ENCODE assay signal across 24 cellular contexts in the genomic region with DNA sequence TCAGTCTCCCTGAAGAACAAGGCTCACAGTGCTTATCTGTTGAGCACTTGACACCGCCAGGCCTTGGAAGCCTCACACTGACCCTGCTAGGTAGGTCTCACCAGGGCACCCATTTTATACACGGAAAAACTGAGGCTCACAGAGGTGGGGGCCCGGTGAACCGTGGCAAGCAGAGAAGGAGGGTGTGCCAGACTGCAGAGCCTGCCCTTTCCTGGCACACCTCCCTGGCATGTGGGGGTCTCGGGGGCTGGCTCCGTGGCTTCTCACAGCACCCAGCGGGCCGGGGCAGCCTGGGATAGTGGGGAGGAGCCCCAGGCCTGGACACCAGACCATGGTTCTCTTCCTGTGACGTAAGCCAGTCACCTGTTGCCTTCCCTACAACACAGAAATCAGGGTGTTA. TPM values are rescaled to one million over a fixed set of nuclear protein-coding genes. Genes with fewer than 3 reads are reported as not detected.
DNase-seq lines count a peak whose midpoint lies in the region; ATAC-seq, FAIRE-seq and TF ChIP-seq lines count a peak whose summit lies in the region.
"Had no signal": no experiment of that assay in that cellular context is flagged by ENCODE, and none has a peak within 500 bp of the region (broad histone marks: within the 10 kb centered on the region; RNA-seq: fewer than 3 reads in every experiment).

No MANE protein-coding gene starts in this region.

- H3K27ac ChIP-seq in CD4-positive, alpha-beta T cell (ENCODE audit: low read depth, low read length) = no peak overlapping the region
- H3K27ac ChIP-seq in kidney (ENCODE audit: low read depth in 2 of 2, low read length in 2 of 2) = no peak overlapping the region
- H3K27ac ChIP-seq: 22Rv1; BLaER1 treated with 17β-estradiol and CSF1 and Interleukin-3, amounts not matched to agents 10 nM and 100 nM had no signal

- DNase-seq in activated CD8-positive, alpha-beta T cell treated with anti-CD3 and anti-CD28 coated beads for 36 hours = no peak
- DNase-seq in activated CD8-positive, alpha-beta T cell treated with anti-CD3 and anti-CD28 coated beads, Interleukin-2, amount 10 ng/mL, durations not matched to agents 7 days and 5 days = no peak
- DNase-seq in CD4-positive, alpha-beta T cell = no peak
- DNase-seq in kidney (peak; percentile 52), posterior vena cava (ENCODE audit: low spot score) (peak; percentile 57), SHP77 (lab: John Stamatoyannopoulos, UW) (no peak)
- no peak for DNase-seq in activated CD8-positive, alpha-beta memory T cell treated with anti-CD3 and anti-CD28 coated beads, Interleukin-2, amount 50 U/mL, for 48 hours
- DNase-seq: AML-193; CD4-positive, alpha-beta memory T cell; COR-L47; DMS153; DMS79 treated with DMSO at 0.1 percent for 48 hours; EL; HFFc6; IMR-90 had no signal

- no peaks in the 10 kb centered on the region for H3K27me3 ChIP-seq in CD4-positive, alpha-beta T cell (ENCODE audit: control insufficient read depth, insufficient read depth, low read length)

- intact Hi-C loops in activated CD8-positive, alpha-beta T cell treated with anti-CD3 and anti-CD28 coated beads for 36 hours (cut with micrococcal nuclease) = no loop called here
- intact Hi-C loops in CD4-positive, alpha-beta T cell (cut with DNase I, micrococcal nuclease) = no loop called here
- intact Hi-C loops in kidney (cut with DNase I) (no loop called here), posterior vena cava (cut with DNase I) (no loop called here)

- TF ChIP-seq CTCF in activated CD8-positive, alpha-beta T cell treated with anti-CD3 and anti-CD28 coated beads for 36 hours (IDR thresholded peaks at IDR 0.05) = no peak
- no peak for TF ChIP-seq CTCF in CD4-positive, alpha-beta T cell (IDR thresholded peaks at IDR 0.05)
- no peak for TF ChIP-seq CTCF in kidney (IDR thresholded peaks at IDR 0.05; ENCODE audit: borderline replicate concordance, extremely low read depth, insufficient read depth)

- H3K4me3 ChIP-seq in kidney (ENCODE audit: low read length in 2 of 2) = no peak overlapping the region
- H3K4me3 ChIP-seq: BLaER1 treated with 17β-estradiol and CSF1 and Interleukin-3, amounts not matched to agents 10 nM and 100 nM; HAP-1 had no signal

- no peak overlapping the region for H3K9ac ChIP-seq in kidney (ENCODE audit: low read length in 2 of 2)
- H3K9ac ChIP-seq: BLaER1 treated with 17β-estradiol and CSF1 and Interleukin-3, amounts not matched to agents 10 nM and 100 nM had no signal

- H3K27ac Mint-ChIP-seq in activated CD8-positive, alpha-beta T cell treated with anti-CD3 and anti-CD28 coated beads for 36 hours = peak overlapping the region; percentile 18
- no peak overlapping the region for H3K27ac Mint-ChIP-seq in activated CD8-positive, alpha-beta T cell treated with anti-CD3 and anti-CD28 coated beads, Interleukin-2, amount 10 ng/mL, durations not matched to agents 7 days and 5 days
- peak overlapping the region; percentile 12 for H3K27ac Mint-ChIP-seq in CD4-positive, alpha-beta T cell
- H3K27ac Mint-ChIP-seq: HFFc6 had no signal

- no peaks in the 10 kb centered on the region for H3K36me3 Mint-ChIP-seq in activated CD8-positive, alpha-beta T cell treated with anti-CD3 and anti-CD28 coated beads for 36 hours (ENCODE audit: low read depth)
- peaks cover 2% of the 10 kb centered on the region for H3K36me3 Mint-ChIP-seq in activated CD8-positive, alpha-beta T cell treated with anti-CD3 and anti-CD28 coated beads, Interleukin-2, amount 10 ng/mL, durations not matched to agents 7 days and 5 days (ENCODE audit: low read depth)
- no peaks in the 10 kb centered on the region for H3K36me3 Mint-ChIP-seq in CD4-positive, alpha-beta T cell (ENCODE audit: low read depth)

- H3K4me3 Mint-ChIP-seq in activated CD8-positive, alpha-beta T cell treated with anti-CD3 and anti-CD28 coated beads for 36 hours = no peak overlapping the region
- no peak overlapping the region for H3K4me3 Mint-ChIP-seq in activated CD8-positive, alpha-beta T cell treated with anti-CD3 and anti-CD28 coated beads, Interleukin-2, amount 10 ng/mL, durations not matched to agents 7 days and 5 days
- H3K4me3 Mint-ChIP-seq in CD4-positive, alpha-beta T cell = no peak overlapping the region
- H3K4me3 Mint-ChIP-seq: HFFc6 had no signal

- H3K9me3 Mint-ChIP-seq in activated CD8-positive, alpha-beta T cell treated with anti-CD3 and anti-CD28 coated beads for 36 hours = peaks cover 18% of the 10 kb centered on the region
- peaks cover 4% of the 10 kb centered on the region for H3K9me3 Mint-ChIP-seq in activated CD8-positive, alpha-beta T cell treated with anti-CD3 and anti-CD28 coated beads, Interleukin-2, amount 10 ng/mL, durations not matched to agents 7 days and 5 days (ENCODE audit: insufficient read depth)
- peaks cover 4% of the 10 kb centered on the region for H3K9me3 Mint-ChIP-seq in CD4-positive, alpha-beta T cell

- no peaks in the 10 kb centered on the region for H3K36me3 ChIP-seq in kidney (ENCODE audit: control insufficient read depth in 1 of 2, insufficient read depth in 2 of 2, low read length in 2 of 2)
- H3K36me3 ChIP-seq: BLaER1 treated with 17β-estradiol and CSF1 and Interleukin-3, amounts not matched to agents 10 nM and 100 nM; HAP-1 had no signal

- CTCF ChIA-PET in activated CD8-positive, alpha-beta T cell treated with anti-CD3 and anti-CD28 coated beads for 36 hours (lab: Charles Lee) = interaction anchor here (1.0 kb wide), 1 partner anchor 54 kb away, joined by 3 read pairs; a partner anchor contains a TSS
- CTCF ChIA-PET in activated CD8-positive, alpha-beta T cell treated with anti-CD3 and anti-CD28 coated beads, Interleukin-2, amount 10 ng/mL, durations not matched to agents 7 days and 5 days (lab: Charles Lee) = no interaction called here
- CTCF ChIA-PET in CD4-positive, alpha-beta T cell (lab: Charles Lee) = no interaction called here

- POLR2A ChIA-PET in activated CD8-positive, alpha-beta T cell treated with anti-CD3 and anti-CD28 coated beads for 36 hours (lab: Charles Lee) = no interaction called here
- POLR2A ChIA-PET in activated CD8-positive, alpha-beta T cell treated with anti-CD3 and anti-CD28 coated beads, Interleukin-2, amount 10 ng/mL, durations not matched to agents 7 days and 5 days (lab: Charles Lee) = no interaction called here
- POLR2A ChIA-PET in CD4-positive, alpha-beta T cell (lab: Charles Lee) = no interaction called here

- peaks cover 44% of the 10 kb centered on the region for H3K4me1 Mint-ChIP-seq in activated CD8-positive, alpha-beta T cell treated with anti-CD3 and anti-CD28 coated beads for 36 hours (ENCODE audit: low read depth)
- H3K4me1 Mint-ChIP-seq in activated CD8-positive, alpha-beta T cell treated with anti-CD3 and anti-CD28 coated beads, Interleukin-2, amount 10 ng/mL, durations not matched to agents 7 days and 5 days (ENCODE audit: low read depth) = peaks cover 46% of the 10 kb centered on the region
- H3K4me1 Mint-ChIP-seq in CD4-positive, alpha-beta T cell (ENCODE audit: low read depth) = peaks cover 33% of the 10 kb centered on the region

- FAIRE-seq in kidney (lab: Jason Lieb, UNC) = no peak
- FAIRE-seq: D721Med, G401.6, GM12891, GM19239, H1 had no signal

- no peaks in the 10 kb centered on the region for H3K27me3 Mint-ChIP-seq in activated CD8-positive, alpha-beta T cell treated with anti-CD3 and anti-CD28 coated beads for 36 hours
- H3K27me3 Mint-ChIP-seq in activated CD8-positive, alpha-beta T cell treated with anti-CD3 and anti-CD28 coated beads, Interleukin-2, amount 10 ng/mL, durations not matched to agents 7 days and 5 days (ENCODE audit: low read depth) = no peaks in the 10 kb centered on the region
- H3K27me3 Mint-ChIP-seq in CD4-positive, alpha-beta T cell = no peaks in the 10 kb centered on the region
- H3K27me3 Mint-ChIP-seq: CD4-positive, alpha-beta memory T cell had no signal

- H3K9me3 ChIP-seq in CD4-positive, alpha-beta T cell (ENCODE audit: control insufficient read depth, low read length) = no peaks in the 10 kb centered on the region
- peaks cover 2 to 11% of the 10 kb centered on the region in 2 donors for H3K9me3 ChIP-seq in kidney (ENCODE audit: control insufficient read depth in 1 of 2, low read length in 2 of 2)
- H3K9me3 ChIP-seq: HAP-1 had no signal

- ATAC-seq in activated CD8-positive, alpha-beta T cell treated with anti-CD3 and anti-CD28 coated beads for 36 hours = no peak
- ATAC-seq in activated CD8-positive, alpha-beta T cell treated with anti-CD3 and anti-CD28 coated beads, Interleukin-2, amount 10 ng/mL, durations not matched to agents 7 days and 5 days = no peak
- no peak for ATAC-seq in CD4-positive, alpha-beta T cell (ENCODE audit: poor library complexity)
- ATAC-seq in GM18868 (IDR thresholded peaks at IDR 0.05; ENCODE audit: unreplicated experiment) = no peak

- no peaks in the 10 kb centered on the region for H3K4me1 ChIP-seq in kidney (ENCODE audit: control insufficient read depth in 1 of 2, insufficient read depth in 1 of 2, low read depth in 1 of 2, low read length in 2 of 2)
- H3K4me1 ChIP-seq: HAP-1 had no signal

RNA-seq across cellular contexts. Expression of a gene that starts 53.7 kb away (rescaled TPM):
- 1 to 10 TPM; 3.7 to 4.1 TPM for total RNA-seq in activated CD8-positive, alpha-beta T cell treated with anti-CD3 and anti-CD28 coated beads for 36 hours
- 1 to 10 TPM; 6.0 to 6.1 TPM for total RNA-seq in activated CD8-positive, alpha-beta T cell treated with anti-CD3 and anti-CD28 coated beads, Interleukin-2, amount 10 ng/mL, durations not matched to agents 7 days and 5 days
- total RNA-seq in CD4-positive, alpha-beta T cell = 1 to 10 TPM; 5.6 to 6.4 TPM
- 46.9 TPM for total RNA-seq in kidney
- 18.0 TPM for polyA plus RNA-seq in kidney (ENCODE audit: insufficient read depth, low read depth, low replicate concordance)
- total RNA-seq in posterior vena cava = 10 to 100 TPM; 23.5 to 35.0 TPM

Comparison
In these comparisons a context has a peak if more than half of its experiments do, and no peak if none do; other contexts are left out.
1. DNase-seq: peak in kidney (single experiment) and posterior vena cava (single experiment); none in activated CD8-positive, alpha-beta T cell treated with anti-CD3 and anti-CD28 coated beads for 36 hours (single experiment), activated CD8-positive, alpha-beta T cell treated with anti-CD3 and anti-CD28 coated beads, Interleukin-2, amount 10 ng/mL, durations not matched to agents 7 days and 5 days (single experiment), CD4-positive, alpha-beta T cell (0 of 10), activated CD8-positive, alpha-beta memory T cell treated with anti-CD3 and anti-CD28 coated beads, Interleukin-2, amount 50 U/mL, for 48 hours (single experiment) and SHP77 (0 of 2).